In genomic region chr10:7184660-7185366, GRCh38 we compare ENCODE assay signal across 13 cellular contexts.
DNase-seq lines count a peak whose midpoint lies in the region; ATAC-seq and TF ChIP-seq lines count a peak whose summit lies in the region.
"Had no signal": no experiment of that assay in that cellular context is flagged by ENCODE, and none has a peak within 500 bp of the region (broad histone marks: within the 10 kb centered on the region; RNA-seq: fewer than 3 reads in every experiment).

No MANE protein-coding gene starts in this region.

- no peaks in the 10 kb centered on the region for H3K27me3 ChIP-seq in vagina
- H3K27me3 ChIP-seq: cardiac muscle cell had no signal

- DNase-seq in AML-193 (lab: John Stamatoyannopoulos, UW) (peak; percentile 94 to 95), Kasumi-1 (lab: John Stamatoyannopoulos, UW) (peak; percentile 99 to 100), OCI-M2 (lab: John Stamatoyannopoulos, UW; ENCODE audit: unreplicated experiment) (no peak), COLO668 (lab: John Stamatoyannopoulos, UW; ENCODE audit: unreplicated experiment) (no peak), DMS153 treated with DMSO at 0.1 percent for 48 hours (lab: John Stamatoyannopoulos, UW; ENCODE audit: unreplicated experiment) (no peak), vagina (ENCODE audit: extremely low spot score in 2 of 2) (no peak)
- DNase-seq: HCEC 1CT, NCI-H1436 treated with DMSO at 0.1 percent for 48 hours, small intestine, T1000 had no signal

- TF ChIP-seq POLR2A in vagina (IDR thresholded peaks at IDR 0.05): no peak

- no peak for TF ChIP-seq CTCF in vagina (IDR thresholded peaks at IDR 0.05)

- intact Hi-C loops in vagina (cut with DNase I): no loop called here

- ATAC-seq in GM18907 (IDR thresholded peaks at IDR 0.05; ENCODE audit: unreplicated experiment): peak; percentile 75
- peak; percentile 25 for ATAC-seq in esophagus mucosa

- no peaks in the 10 kb centered on the region for H3K4me1 ChIP-seq in vagina

- H3K9me3 ChIP-seq in vagina: no peaks in the 10 kb centered on the region

- H3K36me3 ChIP-seq in vagina: no peaks in the 10 kb centered on the region
- H3K36me3 ChIP-seq: cardiac muscle cell had no signal

- no peak overlapping the region for H3K4me3 ChIP-seq in vagina
- H3K4me3 ChIP-seq: cardiac muscle cell had no signal

- no peak overlapping the region for H3K27ac ChIP-seq in vagina
- H3K27ac ChIP-seq: cardiac muscle cell had no signal

Comparison
In these comparisons a context has a peak if more than half of its experiments do, and no peak if none do; other contexts are left out.
1. DNase-seq: peak in AML-193 (2 of 2) and Kasumi-1 (2 of 2); none in OCI-M2 (single experiment), COLO668 (single experiment), DMS153 treated with DMSO at 0.1 percent for 48 hours (single experiment) and vagina (0 of 2).